In genomic region chr2:241720099-241720498, GRCh38 we compare ENCODE assay signal across 26 cellular contexts. TPM values are rescaled to one million over a fixed set of nuclear protein-coding genes. Genes with fewer than 3 reads are reported as not detected.
"Had no signal": no experiment of that assay in that cellular context is flagged by ENCODE, and none has a peak within 500 bp of the region (broad histone marks: within the 10 kb centered on the region; RNA-seq: fewer than 3 reads in every experiment).

No MANE protein-coding gene starts in this region.

- H3K27me3 Mint-ChIP-seq: activated B cell treated with CpG ODN at 0.5 μM for 24 hours; activated CD4-positive, alpha-beta T cell treated with anti-CD3 and anti-CD28 coated beads for 36 hours; activated naive CD8-positive, alpha-beta T cell treated with anti-CD3 and anti-CD28 coated beads for 36 hours; effector memory CD8-positive, alpha-beta T cell; natural killer cell treated with Interleukin-12 subunit alpha and Interleukin-12 subunit beta and Interleukin-15 and Interleukin-18, amount 100 ng/mL, for 72 hours; stimulated activated memory B cell treated with anti-CD40 and anti-IgM and Interleukin-4, amounts not matched to agents 10 μg/mL and 1 μg/mL and 100 μg/mL, for 72 hours; T-helper 17 cell had no signal

- H3K4me3 ChIP-seq: breast epithelium, colonic mucosa, dorsolateral prefrontal cortex, esophagus muscularis mucosa, right lobe of liver, skin epidermis, transverse colon had no signal

- DNase-seq: activated B cell treated with CpG ODN at 0.5 μM for 24 hours; activated CD4-positive, alpha-beta T cell treated with anti-CD3 and anti-CD28 coated beads for 36 hours; activated CD4-positive, alpha-beta T cell treated with anti-CD3 and anti-CD28 coated beads, Interleukin-2, amount 50 U/mL, for 48 hours; activated CD8-positive, alpha-beta memory T cell treated with anti-CD3 and anti-CD28 coated beads, Interleukin-2, amount 50 U/mL, for 48 hours; activated naive CD4-positive, alpha-beta T cell treated with Interleukin-2 at 50 U/mL for 16 hours; activated naive CD8-positive, alpha-beta T cell treated with anti-CD3 and anti-CD28 coated beads for 36 hours; activated T-cell treated with anti-CD3 and anti-CD28 coated beads, Interleukin-2, amount 50 U/mL, for 4 hours; amniotic stem cell; colonic mucosa; dorsolateral prefrontal cortex; effector memory CD8-positive, alpha-beta T cell; hippocampal formation; left ventricle myocardium superior; mammary epithelial cell; right lobe of liver; stimulated activated CD4-positive, alpha-beta T cell treated with anti-CD3 and anti-CD28 coated beads, Interleukin-1b, Interleukin-23, amount 100 ng/mL, for 48 hours; T-helper 17 cell; transverse colon had no signal

- H3K4me1 ChIP-seq: breast epithelium, colonic mucosa, esophagus muscularis mucosa, right lobe of liver, transverse colon had no signal

- FAIRE-seq: endothelial cell of umbilical vein, frontal cortex had no signal

- H3K4me3 Mint-ChIP-seq: activated B cell treated with CpG ODN at 0.5 μM for 24 hours; activated CD4-positive, alpha-beta T cell treated with anti-CD3 and anti-CD28 coated beads for 36 hours; activated naive CD8-positive, alpha-beta T cell treated with anti-CD3 and anti-CD28 coated beads for 36 hours; activated T-cell treated with anti-CD3 and anti-CD28 coated beads, Interleukin-2, amount 50 U/mL, for 4 hours; effector memory CD8-positive, alpha-beta T cell; mesothelial cell of epicardium; natural killer cell treated with Interleukin-12 subunit alpha and Interleukin-12 subunit beta and Interleukin-15 and Interleukin-18, amount 100 ng/mL, for 72 hours; stimulated activated memory B cell treated with anti-CD40 and anti-IgM and Interleukin-4, amounts not matched to agents 10 μg/mL and 1 μg/mL and 100 μg/mL, for 72 hours; T-helper 17 cell had no signal

- H3K4me1 Mint-ChIP-seq: activated B cell treated with CpG ODN at 0.5 μM for 24 hours; activated CD4-positive, alpha-beta T cell treated with anti-CD3 and anti-CD28 coated beads for 36 hours; activated naive CD8-positive, alpha-beta T cell treated with anti-CD3 and anti-CD28 coated beads for 36 hours; mesothelial cell of epicardium; T-helper 17 cell had no signal

- H3K27ac Mint-ChIP-seq: activated B cell treated with CpG ODN at 0.5 μM for 24 hours; activated CD4-positive, alpha-beta T cell treated with anti-CD3 and anti-CD28 coated beads for 36 hours; activated naive CD8-positive, alpha-beta T cell treated with anti-CD3 and anti-CD28 coated beads for 36 hours; effector memory CD8-positive, alpha-beta T cell; mesothelial cell of epicardium; natural killer cell treated with Interleukin-12 subunit alpha and Interleukin-12 subunit beta and Interleukin-15 and Interleukin-18, amount 100 ng/mL, for 72 hours; stimulated activated memory B cell treated with anti-CD40 and anti-IgM and Interleukin-4, amounts not matched to agents 10 μg/mL and 1 μg/mL and 100 μg/mL, for 72 hours had no signal

- H3K9me3 Mint-ChIP-seq: activated B cell treated with CpG ODN at 0.5 μM for 24 hours; activated T-cell treated with anti-CD3 and anti-CD28 coated beads, Interleukin-2, amount 50 U/mL, for 4 hours; effector memory CD8-positive, alpha-beta T cell; natural killer cell treated with Interleukin-12 subunit alpha and Interleukin-12 subunit beta and Interleukin-15 and Interleukin-18, amount 100 ng/mL, for 72 hours; stimulated activated memory B cell treated with anti-CD40 and anti-IgM and Interleukin-4, amounts not matched to agents 10 μg/mL and 1 μg/mL and 100 μg/mL, for 72 hours had no signal

- H3K27ac ChIP-seq: breast epithelium, colonic mucosa, dorsolateral prefrontal cortex, esophagus muscularis mucosa, right lobe of liver, skin epidermis, transverse colon had no signal

- ATAC-seq: activated CD4-positive, alpha-beta T cell treated with anti-CD3 and anti-CD28 coated beads for 36 hours; activated T-cell treated with anti-CD3 and anti-CD28 coated beads, Interleukin-2, amount 50 U/mL, for 4 hours; effector memory CD8-positive, alpha-beta T cell; left ventricle myocardium superior; stimulated activated memory B cell treated with anti-CD40 and anti-IgM and Interleukin-4, amounts not matched to agents 10 μg/mL and 1 μg/mL and 100 μg/mL, for 72 hours; T-helper 17 cell had no signal

- H3K27me3 ChIP-seq: breast epithelium, colonic mucosa, dorsolateral prefrontal cortex, esophagus muscularis mucosa, right lobe of liver, transverse colon had no signal

- H3K9me3 ChIP-seq: colonic mucosa, esophagus muscularis mucosa, transverse colon had no signal

RNA-seq across cellular contexts. Expression of gene GAL3ST2, which starts 56.5 kb away (rescaled TPM):
- total RNA-seq: activated B cell treated with CpG ODN at 0.5 μM for 24 hours, endothelial cell of umbilical vein, left ventricle myocardium superior, mammary epithelial cell had no signal
- polyA plus RNA-seq: endothelial cell of umbilical vein, mammary epithelial cell had no signal
